2 cellular contexts compared by ENCODE assay signal in the genomic region with DNA sequence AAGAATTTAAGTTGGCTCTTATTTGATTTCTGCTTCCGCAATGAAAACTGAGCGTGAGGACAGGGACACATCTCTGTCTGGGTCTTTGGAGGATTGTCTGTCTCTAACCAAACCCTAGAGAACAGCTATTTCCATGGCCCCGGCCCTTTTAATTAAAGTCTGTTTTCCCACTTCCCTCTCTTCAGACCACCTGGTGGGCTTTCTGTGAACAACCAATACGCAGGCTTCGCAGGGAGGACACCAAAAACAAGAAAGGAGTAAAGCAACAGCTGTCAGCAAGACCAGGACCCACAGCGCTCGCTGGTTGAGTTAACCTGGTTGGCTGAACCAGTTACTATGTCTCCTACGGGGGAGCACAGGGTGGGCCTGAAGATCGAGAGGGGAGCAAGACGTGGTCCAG.
TF ChIP-seq lines count a peak whose summit lies in the region.

No MANE protein-coding gene starts in this region.

TF ChIP-seq in K562, 482 proteins besides CTCF, POLR2A, EP300 and RAD21:
- TF ChIP-seq, protein P1, sequence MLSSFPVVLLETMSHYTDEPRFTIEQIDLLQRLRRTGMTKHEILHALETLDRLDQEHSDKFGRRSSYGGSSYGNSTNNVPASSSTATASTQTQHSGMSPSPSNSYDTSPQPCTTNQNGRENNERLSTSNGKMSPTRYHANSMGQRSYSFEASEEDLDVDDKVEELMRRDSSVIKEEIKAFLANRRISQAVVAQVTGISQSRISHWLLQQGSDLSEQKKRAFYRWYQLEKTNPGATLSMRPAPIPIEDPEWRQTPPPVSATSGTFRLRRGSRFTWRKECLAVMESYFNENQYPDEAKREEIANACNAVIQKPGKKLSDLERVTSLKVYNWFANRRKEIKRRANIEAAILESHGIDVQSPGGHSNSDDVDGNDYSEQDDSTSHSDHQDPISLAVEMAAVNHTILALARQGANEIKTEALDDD (IDR thresholded peaks at IDR 0.05): 0 out of 2 replicates have a peak, but pooled peaks have one; percentile 17
- 0 out of 2 replicates have a peak, but pooled peaks have one; percentile 21 for TF ChIP-seq SPI1 (IDR thresholded peaks at IDR 0.05; ENCODE audit: borderline replicate concordance, low read depth, low read length)
- peak in 1 of 2 experiments; percentile 59; a peak in 1 of 4 replicates for TF ChIP-seq SRF (CRISPR knock-in tag; IDR thresholded peaks at IDR 0.05)
- TF ChIP-seq, protein P2, sequence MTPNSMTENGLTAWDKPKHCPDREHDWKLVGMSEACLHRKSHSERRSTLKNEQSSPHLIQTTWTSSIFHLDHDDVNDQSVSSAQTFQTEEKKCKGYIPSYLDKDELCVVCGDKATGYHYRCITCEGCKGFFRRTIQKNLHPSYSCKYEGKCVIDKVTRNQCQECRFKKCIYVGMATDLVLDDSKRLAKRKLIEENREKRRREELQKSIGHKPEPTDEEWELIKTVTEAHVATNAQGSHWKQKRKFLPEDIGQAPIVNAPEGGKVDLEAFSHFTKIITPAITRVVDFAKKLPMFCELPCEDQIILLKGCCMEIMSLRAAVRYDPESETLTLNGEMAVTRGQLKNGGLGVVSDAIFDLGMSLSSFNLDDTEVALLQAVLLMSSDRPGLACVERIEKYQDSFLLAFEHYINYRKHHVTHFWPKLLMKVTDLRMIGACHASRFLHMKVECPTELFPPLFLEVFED (CRISPR knock-in tag; conservative IDR thresholded peaks at IDR 0.05): no peak

TF ChIP-seq in neural cell, 6 proteins besides CTCF, POLR2A, EP300 and RAD21 (continued from another document):
- TF ChIP-seq REST (IDR thresholded peaks at IDR 0.05; ENCODE audit: borderline replicate concordance) (no peak), POLR2AphosphoS5 (IDR thresholded peaks at IDR 0.05) (no peak), SMC3 (conservative IDR thresholded peaks at IDR 0.05; ENCODE audit: poor library complexity) (no peak), MXI1 (conservative IDR thresholded peaks at IDR 0.05; ENCODE audit: poor library complexity, severe bottlenecking) (no peak), TAF1 (IDR thresholded peaks at IDR 0.05; ENCODE audit: low read depth) (no peak)
